Comparison of ENCODE assay signal across 1 cellular context in genomic region chr5:139363937-139364336, GRCh38.
TF ChIP-seq lines count a peak whose summit lies in the region.

No MANE protein-coding gene starts in this region.

TF ChIP-seq in WTC11, 78 proteins besides CTCF, POLR2A, EP300 and RAD21:
- TF ChIP-seq MAX (CRISPR knock-in tag; IDR thresholded peaks at IDR 0.05) (no peak), ZMAT4 (CRISPR knock-in tag; IDR thresholded peaks at IDR 0.05) (no peak), SP1 (CRISPR knock-in tag; conservative IDR thresholded peaks at IDR 0.05) (no peak), HMGA2 (CRISPR knock-in tag; IDR thresholded peaks at IDR 0.05) (no peak), E2F5 (CRISPR knock-in tag; IDR thresholded peaks at IDR 0.05) (no peak), PREB (CRISPR knock-in tag; IDR thresholded peaks at IDR 0.05; ENCODE audit: borderline replicate concordance) (no peak), ZNF232 (CRISPR knock-in tag; IDR thresholded peaks at IDR 0.05) (no peak), FOXP1 (CRISPR knock-in tag; IDR thresholded peaks at IDR 0.05; ENCODE audit: borderline replicate concordance) (no peak), GTF2I (CRISPR knock-in tag; conservative IDR thresholded peaks at IDR 0.05) (no peak), CREM (CRISPR knock-in tag; IDR thresholded peaks at IDR 0.05) (no peak), NR3C1 (CRISPR knock-in tag; conservative IDR thresholded peaks at IDR 0.05; ENCODE audit: low read depth) (no peak)
